ENCODE assay signal across 27 cellular contexts in the genomic region with DNA sequence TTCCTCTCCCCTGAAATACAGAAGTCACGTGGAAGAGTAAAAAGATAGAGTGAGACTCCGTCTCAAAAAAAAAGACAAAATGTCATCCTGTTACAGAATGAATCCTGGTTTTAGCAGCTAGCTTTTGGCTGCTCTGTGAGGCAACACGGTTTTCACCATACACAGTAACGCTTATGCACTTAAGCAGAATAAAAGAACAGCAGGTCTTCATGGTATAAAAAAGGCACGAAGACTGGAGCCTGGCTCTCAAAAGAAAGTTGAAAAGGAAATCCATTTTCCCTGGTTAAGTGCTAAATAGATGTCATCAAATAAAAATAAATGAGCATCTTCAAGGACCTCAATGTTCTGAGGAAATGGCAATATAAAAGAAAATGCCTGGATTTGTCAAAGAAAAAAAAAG.
"Had no signal": no experiment of that assay in that cellular context is flagged by ENCODE, and none has a peak within 500 bp of the region (broad histone marks: within the 10 kb centered on the region; RNA-seq: fewer than 3 reads in every experiment).

No MANE protein-coding gene starts in this region.

- H3K9me3 Mint-ChIP-seq: activated CD4-positive, alpha-beta memory T cell treated with anti-CD3 and anti-CD28 coated beads, Interleukin-2, amount 10 ng/mL, durations not matched to agents 7 days and 5 days; activated CD4-positive, alpha-beta T cell treated with anti-CD3 and anti-CD28 coated beads, Interleukin-2, amount 10 ng/mL, durations not matched to agents 7 days and 5 days; activated T-cell treated with anti-CD3 and anti-CD28 coated beads, Interleukin-2, amount 50 U/mL, for 24 hours; activated T-helper 17 cell treated with anti-CD3 and anti-CD28 coated beads, Interleukin-2, amount 50 U/mL, for 72 hours had no signal

- H3K27me3 Mint-ChIP-seq: activated CD4-positive, alpha-beta memory T cell treated with anti-CD3 and anti-CD28 coated beads, Interleukin-2, amount 10 ng/mL, durations not matched to agents 7 days and 5 days; activated CD4-positive, alpha-beta T cell treated with anti-CD3 and anti-CD28 coated beads, Interleukin-2, amount 10 ng/mL, durations not matched to agents 7 days and 5 days; activated naive CD8-positive, alpha-beta T cell; activated T-cell treated with anti-CD3 and anti-CD28 coated beads, Interleukin-2, amount 50 U/mL, for 24 hours; activated T-helper 17 cell treated with anti-CD3 and anti-CD28 coated beads, Interleukin-2, amount 50 U/mL, for 72 hours; dendritic cell treated with granulocyte-macrophage colony-stimulating factor and Interleukin-4, amounts not matched to agents 40 ng/mL and 50 ng/mL, for 4 days had no signal

- H3K27ac Mint-ChIP-seq: activated CD4-positive, alpha-beta memory T cell treated with anti-CD3 and anti-CD28 coated beads, Interleukin-2, amount 10 ng/mL, durations not matched to agents 7 days and 5 days; activated CD4-positive, alpha-beta T cell treated with anti-CD3 and anti-CD28 coated beads, Interleukin-2, amount 10 ng/mL, durations not matched to agents 7 days and 5 days; activated naive CD8-positive, alpha-beta T cell; activated T-cell treated with anti-CD3 and anti-CD28 coated beads, Interleukin-2, amount 50 U/mL, for 24 hours; activated T-helper 17 cell treated with anti-CD3 and anti-CD28 coated beads, Interleukin-2, amount 50 U/mL, for 72 hours; dendritic cell treated with granulocyte-macrophage colony-stimulating factor and Interleukin-4, amounts not matched to agents 40 ng/mL and 50 ng/mL, for 4 days had no signal

- H3K36me3 ChIP-seq: brain microvascular endothelial cell, heart left ventricle had no signal

- H3K36me3 Mint-ChIP-seq: activated naive CD8-positive, alpha-beta T cell had no signal

- H3K4me3 ChIP-seq: coronary artery, dorsolateral prefrontal cortex, heart left ventricle had no signal

- DNase-seq: activated CD4-positive, alpha-beta memory T cell treated with anti-CD3 and anti-CD28 coated beads, Interleukin-2, amount 10 ng/mL, durations not matched to agents 7 days and 5 days; activated CD4-positive, alpha-beta T cell treated with anti-CD3 and anti-CD28 coated beads for 1 hour; activated CD4-positive, alpha-beta T cell treated with anti-CD3 and anti-CD28 coated beads for 4 hours; activated CD4-positive, alpha-beta T cell treated with anti-CD3 and anti-CD28 coated beads, Interleukin-2, amount 10 ng/mL, durations not matched to agents 7 days and 5 days; activated CD4-positive, alpha-beta T cell treated with anti-CD3 and anti-CD28 coated beads, Interleukin-2, amount 50 U/mL, for 4 hours; activated CD8-positive, alpha-beta memory T cell treated with anti-CD3 and anti-CD28 coated beads, Interleukin-2, amount 50 U/mL, for 48 hours; activated effector memory CD4-positive, alpha-beta T cell treated with Interleukin-2 at 50 U/mL for 16 hours; activated gamma-delta T cell treated with Interleukin-2 at 50 U/mL for 16 hours; activated naive CD4-positive, alpha-beta T cell treated with anti-CD3 and anti-CD28 coated beads, Interleukin-2, amount 50 U/mL, for 16 hours; activated naive CD4-positive, alpha-beta T cell treated with Interleukin-2 at 50 U/mL for 16 hours; activated T-cell treated with anti-CD3 and anti-CD28 coated beads for 4 hours; activated T-cell treated with anti-CD3 and anti-CD28 coated beads, Interleukin-2, amount 50 U/mL, for 24 hours; amniotic stem cell; anterior cingulate cortex; brain microvascular endothelial cell; dorsolateral prefrontal cortex; effector CD4-positive, alpha-beta T cell; foreskin fibroblast; glutamatergic neuron; heart left ventricle; T-helper 2 cell had no signal

- H3K9me3 ChIP-seq: heart left ventricle had no signal

- H3K27ac ChIP-seq: brain microvascular endothelial cell, coronary artery, dorsolateral prefrontal cortex, heart left ventricle had no signal

- H3K4me3 Mint-ChIP-seq: activated CD4-positive, alpha-beta memory T cell treated with anti-CD3 and anti-CD28 coated beads, Interleukin-2, amount 10 ng/mL, durations not matched to agents 7 days and 5 days; activated CD4-positive, alpha-beta T cell treated with anti-CD3 and anti-CD28 coated beads, Interleukin-2, amount 10 ng/mL, durations not matched to agents 7 days and 5 days; activated naive CD8-positive, alpha-beta T cell; activated T-cell treated with anti-CD3 and anti-CD28 coated beads, Interleukin-2, amount 50 U/mL, for 24 hours; activated T-helper 17 cell treated with anti-CD3 and anti-CD28 coated beads, Interleukin-2, amount 50 U/mL, for 72 hours; central memory CD8-positive, alpha-beta T cell; dendritic cell treated with granulocyte-macrophage colony-stimulating factor and Interleukin-4, amounts not matched to agents 40 ng/mL and 50 ng/mL, for 4 days had no signal

- H3K4me1 Mint-ChIP-seq: activated CD4-positive, alpha-beta memory T cell treated with anti-CD3 and anti-CD28 coated beads, Interleukin-2, amount 10 ng/mL, durations not matched to agents 7 days and 5 days; activated CD4-positive, alpha-beta T cell treated with anti-CD3 and anti-CD28 coated beads, Interleukin-2, amount 10 ng/mL, durations not matched to agents 7 days and 5 days; activated T-helper 17 cell treated with anti-CD3 and anti-CD28 coated beads, Interleukin-2, amount 50 U/mL, for 72 hours; central memory CD8-positive, alpha-beta T cell had no signal

- ATAC-seq: activated T-helper 17 cell treated with anti-CD3 and anti-CD28 coated beads, Interleukin-2, amount 50 U/mL, for 72 hours; esophagus mucosa; heart left ventricle had no signal

- H3K27me3 ChIP-seq: brain microvascular endothelial cell, dorsolateral prefrontal cortex, heart left ventricle had no signal

- H3K4me1 ChIP-seq: heart left ventricle had no signal
